In genomic region chr1:54355931-54356679, GRCh38 we compare ENCODE assay signal across 9 cellular contexts. TPM values are rescaled to one million over a fixed set of nuclear protein-coding genes. Genes with fewer than 3 reads are reported as not detected.
DNase-seq lines count a peak whose midpoint lies in the region; ATAC-seq and TF ChIP-seq lines count a peak whose summit lies in the region.
"Had no signal": no experiment of that assay in that cellular context is flagged by ENCODE, and none has a peak within 500 bp of the region (broad histone marks: within the 10 kb centered on the region; RNA-seq: fewer than 3 reads in every experiment).

No MANE protein-coding gene starts in this region.

- H3K4me2 ChIP-seq in BLaER1: peak overlapping the region; percentile 56

- H3K9me3 ChIP-seq in BLaER1: no peaks in the 10 kb centered on the region
- H3K9me3 ChIP-seq: ascending aorta had no signal

- H3K4me1 Mint-ChIP-seq in T-helper 2 cell treated with Interferon-gamma antibody and Interleukin-4, amounts not matched to agents 5 μg/mL and 100 μg/mL, for 36 hours (ENCODE audit: low read depth): peaks cover 25% of the 10 kb centered on the region

- TF ChIP-seq CTCF in GM20000 (IDR thresholded peaks at IDR 0.05; ENCODE audit: extremely low read depth, missing control alignments): no peak

- H3K27me3 ChIP-seq in BLaER1: no peaks in the 10 kb centered on the region
- H3K27me3 ChIP-seq: ascending aorta had no signal

- peaks cover 50% of the 10 kb centered on the region for H3K4me1 ChIP-seq in BLaER1

- H3K4me3 Mint-ChIP-seq in T-helper 2 cell treated with Interferon-gamma antibody and Interleukin-4, amounts not matched to agents 5 μg/mL and 100 μg/mL, for 36 hours: peak overlapping the region; percentile 84

- H3K9me3 Mint-ChIP-seq in T-helper 2 cell treated with Interferon-gamma antibody and Interleukin-4, amounts not matched to agents 5 μg/mL and 100 μg/mL, for 36 hours: no peaks in the 10 kb centered on the region

- peaks cover 100% of the 10 kb centered on the region for H4K20me1 ChIP-seq in BLaER1

- H3K4me3 ChIP-seq in BLaER1: no peak overlapping the region
- H3K4me3 ChIP-seq: ascending aorta had no signal

- DNase-seq in GM20000 (ENCODE audit: low spot score) (peak; percentile 45), left lobe of liver (ENCODE audit: low spot score) (peak; percentile 59), glomerular visceral epithelial cell (ENCODE audit: extremely low spot score) (no peak), SW 1271 (lab: John Stamatoyannopoulos, UW) (no peak)
- DNase-seq in T-helper 2 cell treated with Interferon-gamma antibody and Interleukin-4, amounts not matched to agents 5 μg/mL and 100 μg/mL, for 36 hours (ENCODE audit: low spot score): no peak

- H3K36me3 Mint-ChIP-seq in T-helper 2 cell treated with Interferon-gamma antibody and Interleukin-4, amounts not matched to agents 5 μg/mL and 100 μg/mL, for 36 hours (ENCODE audit: low read depth): peaks cover 21% of the 10 kb centered on the region

- H3K27ac Mint-ChIP-seq in T-helper 2 cell treated with Interferon-gamma antibody and Interleukin-4, amounts not matched to agents 5 μg/mL and 100 μg/mL, for 36 hours: no peak overlapping the region

- H3K27ac ChIP-seq in BLaER1: 0 out of 2 replicates have a peak overlapping the region, but pooled peaks have one; percentile 56
- H3K27ac ChIP-seq: ascending aorta had no signal

- ATAC-seq in left lobe of liver (peak; percentile 70), GM21737 (IDR thresholded peaks at IDR 0.05; ENCODE audit: unreplicated experiment) (no peak), HG03520 (IDR thresholded peaks at IDR 0.05; ENCODE audit: unreplicated experiment) (no peak)

- H3K36me3 ChIP-seq in BLaER1: peaks cover 65% of the 10 kb centered on the region

- no peaks in the 10 kb centered on the region for H3K27me3 Mint-ChIP-seq in T-helper 2 cell treated with Interferon-gamma antibody and Interleukin-4, amounts not matched to agents 5 μg/mL and 100 μg/mL, for 36 hours (ENCODE audit: low read depth)

- no peak overlapping the region for H3K9ac ChIP-seq in BLaER1

RNA-seq across cellular contexts. Expression of gene SSBP3, which starts 50.1 kb away (rescaled TPM):
- 21.7 TPM for total RNA-seq in left lobe of liver

Comparison
In these comparisons a context has a peak if more than half of its experiments do, and no peak if none do; other contexts are left out.
1. DNase-seq: peak in GM20000 (single experiment) and left lobe of liver (single experiment); none in T-helper 2 cell treated with Interferon-gamma antibody and Interleukin-4, amounts not matched to agents 5 μg/mL and 100 μg/mL, for 36 hours (single experiment), glomerular visceral epithelial cell (single experiment) and SW 1271 (0 of 2).